ENCODE assay signal across 27 cellular contexts in genomic region chr7:22826593-22826992, GRCh38.
"Had no signal": no experiment of that assay in that cellular context is flagged by ENCODE, and none has a peak within 500 bp of the region (broad histone marks: within the 10 kb centered on the region; RNA-seq: fewer than 3 reads in every experiment).

No MANE protein-coding gene starts in this region.

- H3K9me3 ChIP-seq: esophagus muscularis mucosa, heart right ventricle, lower lobe of right lung, prostate gland, right atrium auricular region, sigmoid colon, stomach, thyroid gland had no signal

- H3K27ac ChIP-seq: dorsolateral prefrontal cortex, epithelial cell of prostate, esophagus muscularis mucosa, foreskin keratinocyte, heart right ventricle, lower lobe of right lung, prostate gland, right atrium auricular region, sigmoid colon, stomach, thyroid gland had no signal

- DNase-seq: dorsolateral prefrontal cortex; effector CD4-positive, alpha-beta T cell; foreskin keratinocyte; glutamatergic neuron; heart right ventricle; hippocampal formation; immature natural killer cell; islet precursor cell; kidney glomerular epithelial cell; left ventricle myocardium superior; lower lobe of right lung; naive thymus-derived CD8-positive, alpha-beta T cell; nephron progenitor cell; nucleus accumbens; sigmoid colon; stimulated activated CD4-positive, alpha-beta T cell treated with anti-CD3 and anti-CD28 coated beads, Interleukin-2, amount 100 ng/mL, for 24 hours; stimulated activated CD4-positive, alpha-beta T cell treated with anti-CD3 and anti-CD28 coated beads, Interleukin-4, amount 100 ng/mL, for 24 hours; stimulated activated naive CD4-positive, alpha-beta T cell treated with Interleukin-2 at 50 U/mL for 16 hours; stomach; thyroid gland; trophoblast cell had no signal

- H3K27ac Mint-ChIP-seq: immature natural killer cell; naive thymus-derived CD8-positive, alpha-beta T cell; nephron progenitor cell; stimulated activated effector memory CD8-positive, alpha-beta T cell treated with anti-CD3 and anti-CD28 coated beads, Interleukin-12 subunit alpha, Interleukin-12 subunit beta, amount 100 ng/mL, for 72 hours had no signal

- H3K36me3 ChIP-seq: esophagus muscularis mucosa, heart right ventricle, lower lobe of right lung, prostate gland, right atrium auricular region, sigmoid colon, stomach, thyroid gland had no signal

- H3K4me3 ChIP-seq: dorsolateral prefrontal cortex, esophagus muscularis mucosa, heart right ventricle, lower lobe of right lung, prostate gland, right atrium auricular region, sigmoid colon, stomach, thyroid gland had no signal

- H3K4me3 Mint-ChIP-seq: immature natural killer cell; naive thymus-derived CD8-positive, alpha-beta T cell; nephron progenitor cell; stimulated activated effector memory CD8-positive, alpha-beta T cell treated with anti-CD3 and anti-CD28 coated beads, Interleukin-12 subunit alpha, Interleukin-12 subunit beta, amount 100 ng/mL, for 72 hours had no signal

- H3K27me3 ChIP-seq: esophagus muscularis mucosa, foreskin keratinocyte, right atrium auricular region, sigmoid colon, thyroid gland had no signal

- ATAC-seq: foreskin keratinocyte; heart right ventricle; left ventricle myocardium superior; lower lobe of right lung; naive thymus-derived CD8-positive, alpha-beta T cell; stimulated activated effector memory CD8-positive, alpha-beta T cell treated with anti-CD3 and anti-CD28 coated beads, Interleukin-12 subunit alpha, Interleukin-12 subunit beta, amount 100 ng/mL, for 72 hours had no signal

- H3K9me3 Mint-ChIP-seq: immature natural killer cell; naive thymus-derived CD8-positive, alpha-beta T cell; nephron progenitor cell; stimulated activated effector memory CD8-positive, alpha-beta T cell treated with anti-CD3 and anti-CD28 coated beads, Interleukin-12 subunit alpha, Interleukin-12 subunit beta, amount 100 ng/mL, for 72 hours had no signal

- H3K36me3 Mint-ChIP-seq: naive thymus-derived CD8-positive, alpha-beta T cell had no signal

- FAIRE-seq: colon had no signal

- H3K4me1 ChIP-seq: prostate gland had no signal
